In genomic region chr5:73624888-73625287, GRCh38 we compare ENCODE assay signal across 11 cellular contexts. TPM values are rescaled to one million over a fixed set of nuclear protein-coding genes. Genes with fewer than 3 reads are reported as not detected.
DNase-seq lines count a peak whose midpoint lies in the region; ATAC-seq and TF ChIP-seq lines count a peak whose summit lies in the region.
"Had no signal": no experiment of that assay in that cellular context is flagged by ENCODE, and none has a peak within 500 bp of the region (broad histone marks: within the 10 kb centered on the region; RNA-seq: fewer than 3 reads in every experiment).

No MANE protein-coding gene starts in this region.

- H3K27ac ChIP-seq in left ventricle myocardium inferior (replicated peaks) (peak overlapping the region; percentile 76), epithelial cell of prostate (peak overlapping the region; percentile 70), aorta (ENCODE audit: low read depth in 1 of 2, low read length in 2 of 2) (peak overlapping the region in 1 of 2 donors; percentile 37)

- peaks cover 33% of the 10 kb centered on the region for H3K27me3 ChIP-seq in left ventricle myocardium inferior (ENCODE audit: low read depth)
- no peaks in the 10 kb centered on the region for H3K27me3 ChIP-seq in aorta (ENCODE audit: control insufficient read depth in 1 of 2, insufficient read depth in 2 of 2, low read length in 1 of 2)

- H3K4me1 Mint-ChIP-seq in nephron progenitor cell = peaks cover 12% of the 10 kb centered on the region

- no peaks in the 10 kb centered on the region for H3K9me3 Mint-ChIP-seq in nephron progenitor cell
- H3K9me3 Mint-ChIP-seq: naive thymus-derived CD8-positive, alpha-beta T cell had no signal

- H3K27ac Mint-ChIP-seq in nephron progenitor cell = no peak overlapping the region
- H3K27ac Mint-ChIP-seq: naive thymus-derived CD8-positive, alpha-beta T cell had no signal

- no peaks in the 10 kb centered on the region for H3K36me3 Mint-ChIP-seq in nephron progenitor cell (ENCODE audit: low read depth)
- H3K36me3 Mint-ChIP-seq: naive thymus-derived CD8-positive, alpha-beta T cell had no signal

- no peak for DNase-seq in left ventricle myocardium inferior
- DNase-seq in Right ventricle myocardium inferior (ENCODE audit: missing footprints) = no peak
- DNase-seq in epithelial cell of prostate (ENCODE audit: low read depth, low spot score) = no peak
- DNase-seq in nephron progenitor cell = no peak
- no peak for DNase-seq in aorta
- DNase-seq in kidney glomerular epithelial cell (lab: John Stamatoyannopoulos, UW) = no peak
- DNase-seq: activated T-cell treated with anti-CD3 and anti-CD28 coated beads for 4 hours; naive thymus-derived CD8-positive, alpha-beta T cell; NCI-H1694 had no signal

- peaks cover 19% of the 10 kb centered on the region for H3K4me1 ChIP-seq in left ventricle myocardium inferior
- H3K4me1 ChIP-seq in aorta (ENCODE audit: control insufficient read depth in 1 of 2, insufficient read depth in 2 of 2, low read length in 2 of 2) = peaks cover 0 to 3% of the 10 kb centered on the region in 2 donors

- peak overlapping the region; percentile 34 for H3K4me3 Mint-ChIP-seq in nephron progenitor cell

- WGBS in aorta, 2 donors = 82 to 84% methylated on average over 6 of the region's 6 CpGs

- H3K36me3 ChIP-seq in left ventricle myocardium inferior (no peaks in the 10 kb centered on the region), aorta (ENCODE audit: control insufficient read depth in 1 of 2, insufficient read depth in 2 of 2, low read length in 1 of 2) (no peaks in the 10 kb centered on the region)

- no peak for ATAC-seq in Right ventricle myocardium inferior
- ATAC-seq in aorta (ENCODE audit: low FRiP score) = no peak
- no peak for ATAC-seq in HG03469 (IDR thresholded peaks at IDR 0.05; ENCODE audit: unreplicated experiment)
- ATAC-seq in HG02759 (IDR thresholded peaks at IDR 0.05; ENCODE audit: unreplicated experiment) = no peak

- TF ChIP-seq CTCF in left ventricle myocardium inferior (IDR thresholded peaks at IDR 0.05; ENCODE audit: borderline replicate concordance) (no peak), nephron progenitor cell (IDR thresholded peaks at IDR 0.05) (no peak)

- H3K27me3 Mint-ChIP-seq in nephron progenitor cell (ENCODE audit: low read depth, poor library complexity) = peaks cover 76% of the 10 kb centered on the region

- H3K4me3 ChIP-seq in left ventricle myocardium inferior (peak overlapping the region; percentile 75), aorta (ENCODE audit: low read length in 2 of 2) (no peak overlapping the region)

- no peaks in the 10 kb centered on the region for H3K9me3 ChIP-seq in left ventricle myocardium inferior (replicated peaks)
- H3K9me3 ChIP-seq in aorta (ENCODE audit: control insufficient read depth, low read length) = no peaks in the 10 kb centered on the region

- intact Hi-C loops in left ventricle myocardium inferior (cut with micrococcal nuclease) = no loop called here
- intact Hi-C loops in Right ventricle myocardium inferior (cut with DNase I) = no loop called here
- intact Hi-C loops in aorta (cut with DNase I) = loop anchor here in 1 of 2 donors (5.0 kb wide), 3 partner anchors 47 to 122 kb away; no protein-coding TSS in a partner anchor

RNA-seq across cellular contexts. Expression of gene ARHGEF28, which starts 1.1 kb away (rescaled TPM):
- total RNA-seq in left ventricle myocardium inferior = 2.1 TPM
- 1.9 TPM for total RNA-seq in Right ventricle myocardium inferior
- 10 to 100 TPM; 18.0 to 27.8 TPM for total RNA-seq in aorta
- polyA plus RNA-seq in aorta = 1 to 10 TPM; 4.8 to 7.5 TPM
- polyA plus RNA-seq: naive thymus-derived CD8-positive, alpha-beta T cell had no signal

RNA-seq across cellular contexts. Expression of gene UTP15, which starts 59.3 kb away (rescaled TPM):
- 10.2 TPM for total RNA-seq in left ventricle myocardium inferior
- total RNA-seq in Right ventricle myocardium inferior = 11.0 TPM
- 10 to 100 TPM; 12.4 to 17.0 TPM for total RNA-seq in aorta
- polyA plus RNA-seq in aorta = 1 to 10 TPM; 5.0 to 8.5 TPM

RNA-seq across cellular contexts. Expression of gene ANKRA2, which starts 59.4 kb away (rescaled TPM):
- total RNA-seq in left ventricle myocardium inferior = 12.8 TPM
- total RNA-seq in Right ventricle myocardium inferior = 14.4 TPM
- 10 to 100 TPM; 19.5 to 26.4 TPM for total RNA-seq in aorta
- polyA plus RNA-seq in aorta = 10 to 100 TPM; 21.8 to 29.9 TPM
